Comparison of ENCODE assay signal across 1 cellular context in genomic region chr1:156096640-156097391, GRCh38.
TF ChIP-seq lines count a peak whose summit lies in the region.

No MANE protein-coding gene starts in this region.

TF ChIP-seq in HepG2, 621 proteins besides CTCF, POLR2A, EP300 and RAD21 (continued from another document and continues in another):
- TF ChIP-seq ZNF597 (CRISPR knock-in tag; IDR thresholded peaks at IDR 0.05) (no peak), SALL1 (CRISPR knock-in tag; IDR thresholded peaks at IDR 0.05) (peak; percentile 79), YEATS2 (CRISPR knock-in tag; IDR thresholded peaks at IDR 0.05; ENCODE audit: borderline replicate concordance) (peak; percentile 60; the same call in 1 of the 2 replicates), HMGA1 (CRISPR knock-in tag; conservative IDR thresholded peaks at IDR 0.05) (no peak), BRD4 (CRISPR knock-in tag; IDR thresholded peaks at IDR 0.05) (no peak), ZNF354B (CRISPR knock-in tag; IDR thresholded peaks at IDR 0.05) (no peak), NRL (CRISPR knock-in tag; IDR thresholded peaks at IDR 0.05; ENCODE audit: borderline replicate concordance) (no peak), ZNF776 (CRISPR knock-in tag; IDR thresholded peaks at IDR 0.05) (no peak), AKAP8 (CRISPR knock-in tag; IDR thresholded peaks at IDR 0.05) (no peak), NFE2L2 (IDR thresholded peaks at IDR 0.05; ENCODE audit: low read length) (no peak), MBNL3 (CRISPR knock-in tag; conservative IDR thresholded peaks at IDR 0.05) (no peak), ZNF225 (CRISPR knock-in tag; IDR thresholded peaks at IDR 0.05) (0 out of 2 replicates have a peak, but pooled peaks have one; percentile 41), LCORL (IDR thresholded peaks at IDR 0.05) (no peak), LCORL (CRISPR knock-in tag; IDR thresholded peaks at IDR 0.05) (no peak), ZNF614 (CRISPR knock-in tag; IDR thresholded peaks at IDR 0.05; ENCODE audit: borderline replicate concordance) (0 out of 2 replicates have a peak, but pooled peaks have one; percentile 32), ZNF335 (CRISPR knock-in tag; IDR thresholded peaks at IDR 0.05) (no peak), JARID2 (CRISPR knock-in tag; IDR thresholded peaks at IDR 0.05; ENCODE audit: insufficient replicate concordance) (no peak), ZNF460 (CRISPR knock-in tag; IDR thresholded peaks at IDR 0.05; ENCODE audit: borderline replicate concordance) (no peak), ZNF782 (CRISPR knock-in tag; IDR thresholded peaks at IDR 0.05; ENCODE audit: borderline replicate concordance) (peak; percentile 69; the same call in 1 of the 2 replicates), ZNF337 (CRISPR knock-in tag; IDR thresholded peaks at IDR 0.05; ENCODE audit: borderline replicate concordance, low read depth) (no peak), BCL3 (CRISPR knock-in tag; IDR thresholded peaks at IDR 0.05) (no peak), RELA (CRISPR knock-in tag; IDR thresholded peaks at IDR 0.05) (0 out of 2 replicates have a peak, but pooled peaks have one; percentile 70), ZFAT (CRISPR knock-in tag; conservative IDR thresholded peaks at IDR 0.05) (no peak), CENPT (CRISPR knock-in tag; IDR thresholded peaks at IDR 0.05; ENCODE audit: low read depth) (no peak), ATF7-NPFF (CRISPR knock-in tag; IDR thresholded peaks at IDR 0.05; ENCODE audit: low read depth) (no peak), KAT2B (IDR thresholded peaks at IDR 0.05; ENCODE audit: borderline replicate concordance, low read depth, low read length) (no peak), FOXO1 (CRISPR knock-in tag; IDR thresholded peaks at IDR 0.05) (peak; percentile 56; the same call in 1 of the 2 replicates), ZFP36L1 (CRISPR knock-in tag; IDR thresholded peaks at IDR 0.05) (0 out of 2 replicates have a peak, but pooled peaks have one; percentile 65), MEF2D (CRISPR knock-in tag; IDR thresholded peaks at IDR 0.05) (peak; percentile 56; the same call in 1 of the 2 replicates), TAF1 (CRISPR knock-in tag; IDR thresholded peaks at IDR 0.05) (no peak), ARID2 (CRISPR knock-in tag; IDR thresholded peaks at IDR 0.05; ENCODE audit: borderline replicate concordance) (no peak), ZNF318 (CRISPR knock-in tag; IDR thresholded peaks at IDR 0.05) (no peak), THAP11 (CRISPR knock-in tag; IDR thresholded peaks at IDR 0.05) (peak; percentile 61), CCAR2 (optimal IDR thresholded peaks at IDR 0.05; ENCODE audit: low read depth, low read length) (no peak), MAFK (conservative IDR thresholded peaks at IDR 0.05 in 1 of 2, IDR thresholded peaks at IDR 0.05 in 1 of 2; ENCODE audit: low read length in 2 of 2) (no peak), JUND (CRISPR knock-in tag; IDR thresholded peaks at IDR 0.05) (peak; percentile 62; the same call in 1 of the 2 replicates)
- TF ChIP-seq, protein P1, sequence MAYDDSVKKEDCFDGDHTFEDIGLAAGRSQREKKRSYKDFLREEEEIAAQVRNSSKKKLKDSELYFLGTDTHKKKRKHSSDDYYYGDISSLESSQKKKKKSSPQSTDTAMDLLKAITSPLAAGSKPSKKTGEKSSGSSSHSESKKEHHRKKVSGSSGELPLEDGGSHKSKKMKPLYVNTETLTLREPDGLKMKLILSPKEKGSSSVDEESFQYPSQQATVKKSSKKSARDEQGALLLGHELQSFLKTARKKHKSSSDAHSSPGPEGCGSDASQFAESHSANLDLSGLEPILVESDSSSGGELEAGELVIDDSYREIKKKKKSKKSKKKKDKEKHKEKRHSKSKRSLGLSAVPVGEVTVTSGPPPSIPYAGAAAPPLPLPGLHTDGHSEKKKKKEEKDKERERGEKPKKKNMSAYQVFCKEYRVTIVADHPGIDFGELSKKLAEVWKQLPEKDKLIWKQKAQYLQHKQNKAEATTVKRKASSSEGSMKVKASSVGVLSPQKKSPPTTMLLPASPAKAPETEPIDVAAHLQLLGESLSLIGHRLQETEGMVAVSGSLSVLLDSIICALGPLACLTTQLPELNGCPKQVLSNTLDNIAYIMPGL (CRISPR knock-in tag; IDR thresholded peaks at IDR 0.05; ENCODE audit: borderline replicate concordance in 1 of 2, low read depth in 1 of 2) = peak; percentile 66 to 77; a peak in 3 of 4 replicates
- TF ChIP-seq, protein P2, sequence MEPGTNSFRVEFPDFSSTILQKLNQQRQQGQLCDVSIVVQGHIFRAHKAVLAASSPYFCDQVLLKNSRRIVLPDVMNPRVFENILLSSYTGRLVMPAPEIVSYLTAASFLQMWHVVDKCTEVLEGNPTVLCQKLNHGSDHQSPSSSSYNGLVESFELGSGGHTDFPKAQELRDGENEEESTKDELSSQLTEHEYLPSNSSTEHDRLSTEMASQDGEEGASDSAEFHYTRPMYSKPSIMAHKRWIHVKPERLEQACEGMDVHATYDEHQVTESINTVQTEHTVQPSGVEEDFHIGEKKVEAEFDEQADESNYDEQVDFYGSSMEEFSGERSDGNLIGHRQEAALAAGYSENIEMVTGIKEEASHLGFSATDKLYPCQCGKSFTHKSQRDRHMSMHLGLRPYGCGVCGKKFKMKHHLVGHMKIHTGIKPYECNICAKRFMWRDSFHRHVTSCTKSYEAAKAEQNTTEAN (CRISPR knock-in tag; conservative IDR thresholded peaks at IDR 0.05) = no peak
- TF ChIP-seq, protein P3, sequence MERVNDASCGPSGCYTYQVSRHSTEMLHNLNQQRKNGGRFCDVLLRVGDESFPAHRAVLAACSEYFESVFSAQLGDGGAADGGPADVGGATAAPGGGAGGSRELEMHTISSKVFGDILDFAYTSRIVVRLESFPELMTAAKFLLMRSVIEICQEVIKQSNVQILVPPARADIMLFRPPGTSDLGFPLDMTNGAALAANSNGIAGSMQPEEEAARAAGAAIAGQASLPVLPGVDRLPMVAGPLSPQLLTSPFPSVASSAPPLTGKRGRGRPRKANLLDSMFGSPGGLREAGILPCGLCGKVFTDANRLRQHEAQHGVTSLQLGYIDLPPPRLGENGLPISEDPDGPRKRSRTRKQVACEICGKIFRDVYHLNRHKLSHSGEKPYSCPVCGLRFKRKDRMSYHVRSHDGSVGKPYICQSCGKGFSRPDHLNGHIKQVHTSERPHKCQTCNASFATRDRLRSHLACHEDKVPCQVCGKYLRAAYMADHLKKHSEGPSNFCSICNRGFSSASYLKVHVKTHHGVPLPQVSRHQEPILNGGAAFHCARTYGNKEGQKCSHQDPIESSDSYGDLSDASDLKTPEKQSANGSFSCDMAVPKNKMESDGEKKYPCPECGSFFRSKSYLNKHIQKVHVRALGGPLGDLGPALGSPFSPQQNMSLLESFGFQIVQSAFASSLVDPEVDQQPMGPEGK (CRISPR knock-in tag; IDR thresholded peaks at IDR 0.05) = peak; percentile 69
- TF ChIP-seq, protein P4, sequence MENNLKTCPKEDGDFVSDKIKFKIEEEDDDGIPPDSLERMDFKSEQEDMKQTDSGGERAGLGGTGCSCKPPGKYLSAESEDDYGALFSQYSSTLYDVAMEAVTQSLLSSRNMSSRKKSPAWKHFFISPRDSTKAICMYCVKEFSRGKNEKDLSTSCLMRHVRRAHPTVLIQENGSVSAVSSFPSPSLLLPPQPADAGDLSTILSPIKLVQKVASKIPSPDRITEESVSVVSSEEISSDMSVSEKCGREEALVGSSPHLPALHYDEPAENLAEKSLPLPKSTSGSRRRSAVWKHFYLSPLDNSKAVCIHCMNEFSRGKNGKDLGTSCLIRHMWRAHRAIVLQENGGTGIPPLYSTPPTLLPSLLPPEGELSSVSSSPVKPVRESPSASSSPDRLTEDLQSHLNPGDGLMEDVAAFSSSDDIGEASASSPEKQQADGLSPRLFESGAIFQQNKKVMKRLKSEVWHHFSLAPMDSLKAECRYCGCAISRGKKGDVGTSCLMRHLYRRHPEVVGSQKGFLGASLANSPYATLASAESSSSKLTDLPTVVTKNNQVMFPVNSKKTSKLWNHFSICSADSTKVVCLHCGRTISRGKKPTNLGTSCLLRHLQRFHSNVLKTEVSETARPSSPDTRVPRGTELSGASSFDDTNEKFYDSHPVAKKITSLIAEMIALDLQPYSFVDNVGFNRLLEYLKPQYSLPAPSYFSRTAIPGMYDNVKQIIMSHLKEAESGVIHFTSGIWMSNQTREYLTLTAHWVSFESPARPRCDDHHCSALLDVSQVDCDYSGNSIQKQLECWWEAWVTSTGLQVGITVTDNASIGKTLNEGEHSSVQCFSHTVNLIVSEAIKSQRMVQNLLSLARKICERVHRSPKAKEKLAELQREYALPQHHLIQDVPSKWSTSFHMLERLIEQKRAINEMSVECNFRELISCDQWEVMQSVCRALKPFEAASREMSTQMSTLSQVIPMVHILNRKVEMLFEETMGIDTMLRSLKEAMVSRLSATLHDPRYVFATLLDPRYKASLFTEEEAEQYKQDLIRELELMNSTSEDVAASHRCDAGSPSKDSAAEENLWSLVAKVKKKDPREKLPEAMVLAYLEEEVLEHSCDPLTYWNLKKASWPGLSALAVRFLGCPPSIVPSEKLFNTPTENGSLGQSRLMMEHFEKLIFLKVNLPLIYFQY (CRISPR knock-in tag; IDR thresholded peaks at IDR 0.05; ENCODE audit: borderline replicate concordance) = no peak
